Comparison of ENCODE assay signal across 1 cellular context in genomic region chr19:49356382-49356781, GRCh38.
TF ChIP-seq lines count a peak whose summit lies in the region.

No MANE protein-coding gene starts in this region.

TF ChIP-seq in HepG2, 621 proteins besides CTCF, POLR2A, EP300 and RAD21:
- TF ChIP-seq KAT8 (CRISPR knock-in tag; IDR thresholded peaks at IDR 0.05) (no peak), RARA (CRISPR knock-in tag; IDR thresholded peaks at IDR 0.05) (peak; percentile 71), LCORL (IDR thresholded peaks at IDR 0.05) (no peak), LCORL (CRISPR knock-in tag; IDR thresholded peaks at IDR 0.05) (no peak), ELF3 (CRISPR knock-in tag; IDR thresholded peaks at IDR 0.05) (0 out of 2 replicates have a peak, but pooled peaks have one; percentile 23), ZNF44 (CRISPR knock-in tag; IDR thresholded peaks at IDR 0.05) (no peak), NR2F6 (IDR thresholded peaks at IDR 0.05) (peak; percentile 45; the same call in 1 of the 2 replicates), NR2F6 (CRISPR knock-in tag; IDR thresholded peaks at IDR 0.05) (no peak), GLI4 (CRISPR knock-in tag; IDR thresholded peaks at IDR 0.05; ENCODE audit: borderline replicate concordance) (no peak), HOXA3 (CRISPR knock-in tag; IDR thresholded peaks at IDR 0.05) (no peak), ZMYM2 (CRISPR knock-in tag; IDR thresholded peaks at IDR 0.05) (no peak), CREM (IDR thresholded peaks at IDR 0.05) (no peak), CREM (CRISPR knock-in tag; IDR thresholded peaks at IDR 0.05) (no peak), TARDBP (CRISPR knock-in tag; IDR thresholded peaks at IDR 0.05) (no peak), NPAS2 (CRISPR knock-in tag; IDR thresholded peaks at IDR 0.05; ENCODE audit: borderline replicate concordance) (no peak), ZHX1 (CRISPR knock-in tag; IDR thresholded peaks at IDR 0.05; ENCODE audit: low read depth) (no peak), MAFG (CRISPR knock-in tag; IDR thresholded peaks at IDR 0.05) (no peak), NRL (CRISPR knock-in tag; IDR thresholded peaks at IDR 0.05; ENCODE audit: borderline replicate concordance) (no peak), RAD51 (IDR thresholded peaks at IDR 0.05; ENCODE audit: borderline replicate concordance) (no peak), FOXO4 (CRISPR knock-in tag; conservative IDR thresholded peaks at IDR 0.05) (no peak), MYNN (CRISPR knock-in tag; IDR thresholded peaks at IDR 0.05; ENCODE audit: low read depth) (no peak), ZNF205 (CRISPR knock-in tag; IDR thresholded peaks at IDR 0.05) (no peak), SMC3 (IDR thresholded peaks at IDR 0.05; ENCODE audit: low read length) (no peak), ZNF282 (IDR thresholded peaks at IDR 0.05; ENCODE audit: partially characterized antibody) (no peak), ZSCAN25 (CRISPR knock-in tag; IDR thresholded peaks at IDR 0.05) (no peak), GLMP (CRISPR knock-in tag; IDR thresholded peaks at IDR 0.05; ENCODE audit: borderline replicate concordance) (no peak), ZBED4 (CRISPR knock-in tag; IDR thresholded peaks at IDR 0.05; ENCODE audit: borderline replicate concordance) (no peak)
